Comparison of ENCODE assay signal across 21 cellular contexts in the genomic region with DNA sequence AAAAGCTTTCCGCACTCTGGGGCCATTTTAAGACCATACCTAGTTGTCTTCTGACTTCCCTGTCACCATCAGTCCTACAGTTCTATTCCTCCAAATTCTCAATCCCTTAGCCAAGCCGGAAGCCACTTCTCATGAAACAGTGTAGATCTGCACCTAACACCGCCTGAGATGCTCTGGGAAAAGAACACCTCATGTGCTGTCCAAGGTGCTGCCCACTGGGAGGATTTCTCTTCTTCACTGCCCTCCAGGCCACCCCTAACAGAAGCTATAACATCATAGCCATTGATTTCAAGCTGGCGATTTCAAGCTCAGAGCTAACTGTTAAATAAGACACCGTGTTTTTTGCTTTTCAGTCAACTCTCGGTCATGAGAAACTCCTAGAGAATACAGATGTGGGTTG.
A peak's percentile ranks its signal among the peaks of the same experiment; 100 is the strongest.
DNase-seq lines count a peak whose midpoint lies in the region; ATAC-seq, FAIRE-seq and TF ChIP-seq lines count a peak whose summit lies in the region.
"Had no signal": no experiment of that assay in that cellular context is flagged by ENCODE, and none has a peak within 500 bp of the region (broad histone marks: within the 10 kb centered on the region; RNA-seq: fewer than 3 reads in every experiment).

No MANE protein-coding gene starts in this region.

- no peak for TF ChIP-seq POLR2A in GM12878 (IDR thresholded peaks at IDR 0.05; ENCODE audit: low read depth, low read length)

- H3K4me3 Mint-ChIP-seq in endothelial cell (ENCODE audit: unreplicated experiment): no peak overlapping the region
- no peak overlapping the region for H3K4me3 Mint-ChIP-seq in activated naive CD8-positive, alpha-beta T cell treated with anti-CD3 and anti-CD28 coated beads, Interleukin-2, amount 50 U/mL, for 24 hours
- H3K4me3 Mint-ChIP-seq: CD8-positive, alpha-beta T cell; IgD-negative memory B cell had no signal

- POLR2A ChIA-PET in HEK293 (lab: Yijun Ruan, JAX): no interaction called here
- POLR2A ChIA-PET in GM12878 (lab: Charles Lee): no interaction called here

- SMC1A ChIA-PET in GM12878 (lab: Charles Lee; ENCODE audit: uncharacterized antibody, unreplicated experiment): no interaction called here

- peaks cover 1% of the 10 kb centered on the region for H3K27me3 Mint-ChIP-seq in endothelial cell (ENCODE audit: unreplicated experiment)
- no peaks in the 10 kb centered on the region for H3K27me3 Mint-ChIP-seq in activated naive CD8-positive, alpha-beta T cell treated with anti-CD3 and anti-CD28 coated beads, Interleukin-2, amount 50 U/mL, for 24 hours
- H3K27me3 Mint-ChIP-seq: IgD-negative memory B cell had no signal

- no TSS peak for BruUV-seq in GM12878 (replicated peaks; lab: Mats Ljungman, UMichigan)

- FAIRE-seq in GM12878 (lab: Jason Lieb, UNC): no peak
- FAIRE-seq: GM12892, GM18507, HTR-8/SVneo had no signal

- no peaks in the 10 kb centered on the region for H4K20me1 ChIP-seq in GM12878 (ENCODE audit: control insufficient read depth, insufficient read depth)
- H4K20me1 ChIP-seq: BLaER1 treated with 17β-estradiol and CSF1 and Interleukin-3, amounts not matched to agents 10 nM and 100 nM had no signal

- H3K9ac ChIP-seq in GM12878 (ENCODE audit: control insufficient read depth, insufficient read depth, low read length): no peak overlapping the region
- no peak overlapping the region for H3K9ac ChIP-seq in liver (ENCODE audit: low read depth in 1 of 2, low read length in 2 of 2)
- H3K9ac ChIP-seq: BLaER1 treated with 17β-estradiol and CSF1 and Interleukin-3, amounts not matched to agents 10 nM and 100 nM had no signal

- no peak overlapping the region for H2AFZ ChIP-seq in GM12878 (ENCODE audit: control insufficient read depth, low read depth, low read length)

- no peak overlapping the region for H3K27ac ChIP-seq in HEK293 (ENCODE audit: extremely low read depth, low read depth, low read length)
- no peak overlapping the region for H3K27ac ChIP-seq in GM12878 (ENCODE audit: control insufficient read depth, insufficient read depth)
- H3K27ac ChIP-seq in liver (ENCODE audit: low read depth in 1 of 2, low read length in 2 of 2): no peak overlapping the region
- H3K27ac ChIP-seq: BLaER1 treated with 17β-estradiol and CSF1 and Interleukin-3, amounts not matched to agents 10 nM and 100 nM; RWPE1 had no signal

- no peak overlapping the region for H3K4me2 ChIP-seq in GM12878 (ENCODE audit: control insufficient read depth, insufficient read depth)
- H3K4me2 ChIP-seq: BLaER1 treated with 17β-estradiol and CSF1 and Interleukin-3, amounts not matched to agents 10 nM and 100 nM had no signal

- 15% methylated on average over 6 of the region's 6 CpGs for WGBS in GM12878 (ENCODE audit: insufficient coverage, insufficient replicate concordance, low lambda C conversion rate, missing lambda C conversion rate)
- 86% methylated on average over 6 of the region's 6 CpGs for WGBS in liver

- no peaks in the 10 kb centered on the region for H3K36me3 Mint-ChIP-seq in endothelial cell (ENCODE audit: low read depth, unreplicated experiment)
- H3K36me3 Mint-ChIP-seq in activated naive CD8-positive, alpha-beta T cell treated with anti-CD3 and anti-CD28 coated beads, Interleukin-2, amount 50 U/mL, for 24 hours (ENCODE audit: low read depth): no peaks in the 10 kb centered on the region
- H3K36me3 Mint-ChIP-seq: CD8-positive, alpha-beta T cell had no signal

- H3K4me3 ChIP-seq in HEK293 (ENCODE audit: low read depth, low read length) (no peak overlapping the region), GM12878 (no peak overlapping the region), liver (ENCODE audit: low read depth in 1 of 3, low read length in 3 of 3) (no peak overlapping the region)
- H3K4me3 ChIP-seq: BLaER1 treated with 17β-estradiol and CSF1 and Interleukin-3, amounts not matched to agents 10 nM and 100 nM had no signal

- no peaks in the 10 kb centered on the region for H3K9me3 ChIP-seq in HEK293 (ENCODE audit: control insufficient read depth, insufficient read depth, low read depth, low read length)
- H3K9me3 ChIP-seq in GM12878 (replicated peaks; ENCODE audit: control insufficient read depth, insufficient read depth, low read length): no peaks in the 10 kb centered on the region; the same call in 2 of the 3 replicates
- no peaks in the 10 kb centered on the region for H3K9me3 ChIP-seq in liver (ENCODE audit: control insufficient read depth in 4 of 4, low read length in 3 of 4)

- no peaks in the 10 kb centered on the region for H3K4me1 Mint-ChIP-seq in endothelial cell (ENCODE audit: unreplicated experiment)
- H3K4me1 Mint-ChIP-seq in activated naive CD8-positive, alpha-beta T cell treated with anti-CD3 and anti-CD28 coated beads, Interleukin-2, amount 50 U/mL, for 24 hours: no peaks in the 10 kb centered on the region
- H3K4me1 Mint-ChIP-seq: IgD-negative memory B cell had no signal

- no peaks in the 10 kb centered on the region; a peak in 1 of 4 replicates for H3K27me3 ChIP-seq in GM12878 (replicated peaks in 1 of 2; ENCODE audit: control insufficient read depth in 2 of 2, insufficient read depth in 2 of 2, low read length in 1 of 2)
- no peaks in the 10 kb centered on the region for H3K27me3 ChIP-seq in liver (ENCODE audit: control insufficient read depth in 4 of 4, insufficient read depth in 4 of 4, low read length in 3 of 4)
- H3K27me3 ChIP-seq: BLaER1 treated with 17β-estradiol and CSF1 and Interleukin-3, amounts not matched to agents 10 nM and 100 nM had no signal

- ATAC-seq in GM12878: no peak
- no peak for ATAC-seq in activated naive CD8-positive, alpha-beta T cell treated with anti-CD3 and anti-CD28 coated beads, Interleukin-2, amount 50 U/mL, for 24 hours
- ATAC-seq: CD8-positive, alpha-beta T cell had no signal

- no peak for TF ChIP-seq RAD21 in GM12878 (IDR thresholded peaks at IDR 0.05; ENCODE audit: insufficient read depth, low read depth, low read length)
- TF ChIP-seq RAD21 in liver (IDR thresholded peaks at IDR 0.05): no peak

- H3K36me3 ChIP-seq in HEK293 (ENCODE audit: control insufficient read depth in 2 of 2, insufficient read depth in 1 of 2, low read length in 2 of 2) (no peaks in the 10 kb centered on the region), GM12878 (ENCODE audit: control insufficient read depth in 2 of 2, insufficient read depth in 2 of 2, low read length in 1 of 2) (no peaks in the 10 kb centered on the region), liver (ENCODE audit: control insufficient read depth in 4 of 4, insufficient read depth in 3 of 4, low read depth in 1 of 4, low read length in 3 of 4) (no peaks in the 10 kb centered on the region)
- H3K36me3 ChIP-seq: BLaER1 treated with 17β-estradiol and CSF1 and Interleukin-3, amounts not matched to agents 10 nM and 100 nM had no signal

- no peak for TF ChIP-seq EP300 in GM12878 (IDR thresholded peaks at IDR 0.05; ENCODE audit: borderline replicate concordance in 1 of 2, control insufficient read depth in 1 of 2, low read depth in 2 of 2, low read length in 2 of 2)

- H3K27ac Mint-ChIP-seq in endothelial cell (ENCODE audit: unreplicated experiment): no peak overlapping the region
- H3K27ac Mint-ChIP-seq in activated naive CD8-positive, alpha-beta T cell treated with anti-CD3 and anti-CD28 coated beads, Interleukin-2, amount 50 U/mL, for 24 hours: no peak overlapping the region
- H3K27ac Mint-ChIP-seq: CD8-positive, alpha-beta T cell; IgD-negative memory B cell had no signal

- CTCF ChIA-PET in HEK293 (lab: Yijun Ruan, JAX): no interaction called here
- CTCF ChIA-PET in GM12878 (lab: Yijun Ruan, JAX): interaction anchor here (0.6 kb wide), 2 partner anchors 28 to 339 kb away, joined by 3 read pairs; no protein-coding TSS in a partner anchor

- no peaks in the 10 kb centered on the region for H3K79me2 ChIP-seq in GM12878 (ENCODE audit: control insufficient read depth, insufficient read depth, low read length)

- RAD21 ChIA-PET in GM12878 (lab: Charles Lee; ENCODE audit: unreplicated experiment): no interaction called here

- intact Hi-C loops in GM12878 (cut with micrococcal nuclease; ENCODE audit: unreplicated experiment): no loop called here

- TF ChIP-seq CTCF in HEK293 (tag by site-specific recombination; IDR thresholded peaks at IDR 0.05) (no peak), GM12878 (IDR thresholded peaks at IDR 0.05 in 2 of 3, conservative IDR thresholded peaks at IDR 0.05 in 1 of 3; ENCODE audit: control insufficient read depth in 2 of 3, extremely low read depth in 1 of 3, insufficient read depth in 1 of 3, low read depth in 3 of 3, low read length in 3 of 3) (no peak), liver (IDR thresholded peaks at IDR 0.05; ENCODE audit: low read depth, low read length, missing input control) (no peak), endothelial cell (IDR thresholded peaks at IDR 0.05; ENCODE audit: unreplicated experiment) (no peak)

- in situ Hi-C loops in GM12878 (cut with MboI): no loop called here

- DNase-seq in EH (ENCODE audit: low read depth) (peak; percentile 25), GM12878 (ENCODE audit: low read depth, low spot score) (no peak), SW480 (ENCODE audit: low spot score) (no peak), endothelial cell (ENCODE audit: low spot score) (no peak)
- no peak for DNase-seq in activated naive CD8-positive, alpha-beta T cell treated with anti-CD3 and anti-CD28 coated beads, Interleukin-2, amount 50 U/mL, for 24 hours
- DNase-seq: Calu3; CD8-positive, alpha-beta T cell; DMS53; H7; NCI-H1105; NCI-H2081; NCI-H748 treated with DMSO at 0.1 percent for 48 hours; SIG-M5 had no signal

- H3K9me3 Mint-ChIP-seq in endothelial cell (ENCODE audit: unreplicated experiment): no peaks in the 10 kb centered on the region
- peaks cover 5% of the 10 kb centered on the region for H3K9me3 Mint-ChIP-seq in activated naive CD8-positive, alpha-beta T cell treated with anti-CD3 and anti-CD28 coated beads, Interleukin-2, amount 50 U/mL, for 24 hours

- no peaks in the 10 kb centered on the region for H3K4me1 ChIP-seq in HEK293 (ENCODE audit: control insufficient read depth, insufficient read depth, low read length)
- H3K4me1 ChIP-seq in GM12878 (ENCODE audit: control insufficient read depth, insufficient read depth, low read length): no peaks in the 10 kb centered on the region
- no peaks in the 10 kb centered on the region for H3K4me1 ChIP-seq in liver (ENCODE audit: control insufficient read depth in 4 of 4, insufficient read depth in 4 of 4, low read length in 3 of 4)
- H3K4me1 ChIP-seq: BLaER1 treated with 17β-estradiol and CSF1 and Interleukin-3, amounts not matched to agents 10 nM and 100 nM had no signal
